Comparison of ENCODE assay signal across 23 cellular contexts in genomic region chr10:31055573-31056251, GRCh38. TPM values are rescaled to one million over a fixed set of nuclear protein-coding genes. Genes with fewer than 3 reads are reported as not detected.
DNase-seq lines count a peak whose midpoint lies in the region; FAIRE-seq and TF ChIP-seq lines count a peak whose summit lies in the region.
"Had no signal": no experiment of that assay in that cellular context is flagged by ENCODE, and none has a peak within 500 bp of the region (broad histone marks: within the 10 kb centered on the region; RNA-seq: fewer than 3 reads in every experiment).

No MANE protein-coding gene starts in this region.

- H3K4me2 ChIP-seq in neuronal stem cell (ENCODE audit: insufficient read depth, low read length, poor library complexity, severe bottlenecking) = no peak overlapping the region
- H3K4me2 ChIP-seq: A549; BLaER1 treated with 17β-estradiol and CSF1 and Interleukin-3, amounts not matched to agents 10 nM and 100 nM had no signal

- POLR2A ChIA-PET in activated CD4-positive, alpha-beta T cell treated with anti-CD3 and anti-CD28 coated beads, Interleukin-2, amount 10 ng/mL, durations not matched to agents 7 days and 5 days (lab: Charles Lee) = interaction anchor here (0.7 kb wide), 1 partner anchor 126 kb away, joined by 10 read pairs; no protein-coding TSS in a partner anchor

- H3K4me3 ChIP-seq in neuronal stem cell (ENCODE audit: low read length in 2 of 2) = no peak overlapping the region
- no peak overlapping the region for H3K4me3 ChIP-seq in kidney (ENCODE audit: low read length in 2 of 2)
- H3K4me3 ChIP-seq: A549; BLaER1 treated with 17β-estradiol and CSF1 and Interleukin-3, amounts not matched to agents 10 nM and 100 nM had no signal

- H2AK5ac ChIP-seq in neuronal stem cell (ENCODE audit: low read depth, low read length) = no peak overlapping the region

- H3K27ac Mint-ChIP-seq in activated CD4-positive, alpha-beta T cell treated with anti-CD3 and anti-CD28 coated beads, Interleukin-2, amount 10 ng/mL, durations not matched to agents 24 days and 14 days = no peak overlapping the region
- H3K27ac Mint-ChIP-seq in activated CD4-positive, alpha-beta T cell treated with anti-CD3 and anti-CD28 coated beads, Interleukin-2, amount 10 ng/mL, durations not matched to agents 7 days and 5 days = no peak overlapping the region
- peak overlapping the region; percentile 58 for H3K27ac Mint-ChIP-seq in neural crest cell (ENCODE audit: unreplicated experiment)
- H3K27ac Mint-ChIP-seq in glutamatergic neuron (ENCODE audit: unreplicated experiment) = no peak overlapping the region
- H3K27ac Mint-ChIP-seq: B cell; CD4-positive, alpha-beta T cell; CD8-positive, alpha-beta T cell had no signal

- no peaks in the 10 kb centered on the region for H3K27me3 Mint-ChIP-seq in activated CD4-positive, alpha-beta T cell treated with anti-CD3 and anti-CD28 coated beads, Interleukin-2, amount 10 ng/mL, durations not matched to agents 24 days and 14 days
- H3K27me3 Mint-ChIP-seq in activated CD4-positive, alpha-beta T cell treated with anti-CD3 and anti-CD28 coated beads, Interleukin-2, amount 10 ng/mL, durations not matched to agents 7 days and 5 days = no peaks in the 10 kb centered on the region
- no peaks in the 10 kb centered on the region for H3K27me3 Mint-ChIP-seq in neural crest cell (ENCODE audit: low read depth)
- H3K27me3 Mint-ChIP-seq in glutamatergic neuron (ENCODE audit: unreplicated experiment) = peaks cover 4% of the 10 kb centered on the region
- H3K27me3 Mint-ChIP-seq: CD4-positive, alpha-beta T cell had no signal

- CTCF ChIA-PET in activated CD4-positive, alpha-beta T cell treated with anti-CD3 and anti-CD28 coated beads, Interleukin-2, amount 10 ng/mL, durations not matched to agents 7 days and 5 days (lab: Charles Lee) = interaction anchor here (1.8 kb wide), 1 partner anchor 21 kb away, joined by 5 read pairs; no protein-coding TSS in a partner anchor

- H2BK120ac ChIP-seq in neuronal stem cell (ENCODE audit: low read depth, low read length) = no peak overlapping the region

- H3K79me1 ChIP-seq in neuronal stem cell (ENCODE audit: low read depth, low read length) = no peaks in the 10 kb centered on the region

- H3K14ac ChIP-seq in neuronal stem cell (ENCODE audit: low read length) = peak overlapping the region; percentile 21

- H3K4ac ChIP-seq in neuronal stem cell (ENCODE audit: low read length) = no peak overlapping the region

- intact Hi-C loops in activated CD4-positive, alpha-beta T cell treated with anti-CD3 and anti-CD28 coated beads, Interleukin-2, amount 10 ng/mL, durations not matched to agents 24 days and 14 days (cut with micrococcal nuclease) = no loop called here
- intact Hi-C loops in kidney (cut with DNase I) = no loop called here

- H4K91ac ChIP-seq in neuronal stem cell (ENCODE audit: low read depth, low read length, poor library complexity) = peak overlapping the region; percentile 72

- H3K36me3 Mint-ChIP-seq in activated CD4-positive, alpha-beta T cell treated with anti-CD3 and anti-CD28 coated beads, Interleukin-2, amount 10 ng/mL, durations not matched to agents 24 days and 14 days (ENCODE audit: low read depth) = no peaks in the 10 kb centered on the region
- no peaks in the 10 kb centered on the region for H3K36me3 Mint-ChIP-seq in activated CD4-positive, alpha-beta T cell treated with anti-CD3 and anti-CD28 coated beads, Interleukin-2, amount 10 ng/mL, durations not matched to agents 7 days and 5 days (ENCODE audit: low read depth)
- peaks cover 2% of the 10 kb centered on the region for H3K36me3 Mint-ChIP-seq in neural crest cell (ENCODE audit: low read depth)
- H3K36me3 Mint-ChIP-seq in glutamatergic neuron (ENCODE audit: unreplicated experiment) = peaks cover 4% of the 10 kb centered on the region
- H3K36me3 Mint-ChIP-seq: CD8-positive, alpha-beta T cell had no signal

- FAIRE-seq in kidney (lab: Jason Lieb, UNC) = no peak
- FAIRE-seq: A549, D721Med, G401.6, GM12891, GM19239 had no signal

- peak; percentile 51 for DNase-seq in activated CD4-positive, alpha-beta T cell treated with anti-CD3 and anti-CD28 coated beads, Interleukin-2, amount 10 ng/mL, durations not matched to agents 24 days and 14 days
- no peak for DNase-seq in activated CD4-positive, alpha-beta T cell treated with anti-CD3 and anti-CD28 coated beads, Interleukin-2, amount 10 ng/mL, durations not matched to agents 7 days and 5 days
- DNase-seq in neural crest cell (ENCODE audit: low read depth, low spot score) (no peak), neuronal stem cell (ENCODE audit: low spot score) (no peak), NCI-H2196 treated with DMSO at 0.1 percent for 48 hours (lab: John Stamatoyannopoulos, UW; ENCODE audit: unreplicated experiment) (no peak), kidney (no peak), glutamatergic neuron (no peak)
- DNase-seq: AML-193; Caco-2; Calu3; CD4-positive, alpha-beta T cell; CD8-positive, alpha-beta T cell; DMS79 treated with DMSO at 0.1 percent for 48 hours; GF-D8 had no signal

- H2BK5ac ChIP-seq in neuronal stem cell (ENCODE audit: low read length) = no peak overlapping the region

- H3K4me1 ChIP-seq in neuronal stem cell (ENCODE audit: control insufficient read depth in 2 of 2, insufficient read depth in 1 of 2, low read depth in 1 of 2, low read length in 2 of 2) (no peaks in the 10 kb centered on the region), kidney (ENCODE audit: control insufficient read depth in 1 of 2, insufficient read depth in 1 of 2, low read depth in 1 of 2, low read length in 2 of 2) (no peaks in the 10 kb centered on the region)
- H3K4me1 ChIP-seq: BLaER1 treated with 17β-estradiol and CSF1 and Interleukin-3, amounts not matched to agents 10 nM and 100 nM; Caco-2 had no signal

- no peaks in the 10 kb centered on the region for H3K9me3 Mint-ChIP-seq in activated CD4-positive, alpha-beta T cell treated with anti-CD3 and anti-CD28 coated beads, Interleukin-2, amount 10 ng/mL, durations not matched to agents 24 days and 14 days
- peaks cover 2% of the 10 kb centered on the region for H3K9me3 Mint-ChIP-seq in activated CD4-positive, alpha-beta T cell treated with anti-CD3 and anti-CD28 coated beads, Interleukin-2, amount 10 ng/mL, durations not matched to agents 7 days and 5 days
- H3K9me3 Mint-ChIP-seq in neural crest cell = peaks cover 3% of the 10 kb centered on the region
- peaks cover 2% of the 10 kb centered on the region for H3K9me3 Mint-ChIP-seq in glutamatergic neuron (ENCODE audit: unreplicated experiment)
- H3K9me3 Mint-ChIP-seq: CD4-positive, alpha-beta T cell had no signal

- no CpG with 5 or more reads among the region's 27 CpGs for WGBS in neuronal stem cell (ENCODE audit: extremely low coverage in 2 of 2, insufficient read length in 2 of 2, insufficient replicate concordance in 1 of 2), 2 donors

- H4K8ac ChIP-seq in neuronal stem cell (ENCODE audit: low read depth, low read length) = no peak overlapping the region

- no peak overlapping the region for H2AFZ ChIP-seq in neuronal stem cell (ENCODE audit: low read length)

- no peaks in the 10 kb centered on the region for H3K27me3 ChIP-seq in neuronal stem cell (ENCODE audit: control insufficient read depth in 3 of 3, insufficient read depth in 3 of 3, low read depth in 1 of 3, low read length in 3 of 3)
- H3K27me3 ChIP-seq: BLaER1 treated with 17β-estradiol and CSF1 and Interleukin-3, amounts not matched to agents 10 nM and 100 nM had no signal

- peak overlapping the region; percentile 22 for H2BK12ac ChIP-seq in neuronal stem cell (ENCODE audit: low read length)

- no peak overlapping the region for H3K27ac ChIP-seq in neuronal stem cell (replicated peaks; ENCODE audit: low read length)
- H3K27ac ChIP-seq in kidney (ENCODE audit: low read depth in 2 of 2, low read length in 2 of 2) = no peak overlapping the region
- H3K27ac ChIP-seq: 22Rv1; A549; BLaER1 treated with 17β-estradiol and CSF1 and Interleukin-3, amounts not matched to agents 10 nM and 100 nM; C4-2B had no signal

- no peak overlapping the region for H3K18ac ChIP-seq in neuronal stem cell (ENCODE audit: low read length)

- no peak overlapping the region for H3K4me3 Mint-ChIP-seq in activated CD4-positive, alpha-beta T cell treated with anti-CD3 and anti-CD28 coated beads, Interleukin-2, amount 10 ng/mL, durations not matched to agents 24 days and 14 days
- H3K4me3 Mint-ChIP-seq in activated CD4-positive, alpha-beta T cell treated with anti-CD3 and anti-CD28 coated beads, Interleukin-2, amount 10 ng/mL, durations not matched to agents 7 days and 5 days = no peak overlapping the region
- no peak overlapping the region for H3K4me3 Mint-ChIP-seq in neural crest cell
- no peak overlapping the region for H3K4me3 Mint-ChIP-seq in glutamatergic neuron (ENCODE audit: unreplicated experiment)
- H3K4me3 Mint-ChIP-seq: B cell; CD4-positive, alpha-beta T cell; CD8-positive, alpha-beta T cell had no signal

- no peaks in the 10 kb centered on the region for H3K4me1 Mint-ChIP-seq in activated CD4-positive, alpha-beta T cell treated with anti-CD3 and anti-CD28 coated beads, Interleukin-2, amount 10 ng/mL, durations not matched to agents 24 days and 14 days
- H3K4me1 Mint-ChIP-seq in activated CD4-positive, alpha-beta T cell treated with anti-CD3 and anti-CD28 coated beads, Interleukin-2, amount 10 ng/mL, durations not matched to agents 7 days and 5 days = no peaks in the 10 kb centered on the region
- H3K4me1 Mint-ChIP-seq in neural crest cell (no peaks in the 10 kb centered on the region), glutamatergic neuron (ENCODE audit: low read depth, unreplicated experiment) (no peaks in the 10 kb centered on the region)
- H3K4me1 Mint-ChIP-seq: B cell had no signal

- no peak overlapping the region for H2BK15ac ChIP-seq in neuronal stem cell (ENCODE audit: low read length)

- no peak overlapping the region for H3K23ac ChIP-seq in neuronal stem cell (ENCODE audit: low read depth, low read length, poor library complexity)

- H3K9ac ChIP-seq in neuronal stem cell (ENCODE audit: low read depth, low read length, poor library complexity) = no peak overlapping the region
- H3K9ac ChIP-seq in kidney (ENCODE audit: low read length in 2 of 2) = no peak overlapping the region
- H3K9ac ChIP-seq: BLaER1 treated with 17β-estradiol and CSF1 and Interleukin-3, amounts not matched to agents 10 nM and 100 nM had no signal

- H3K36me3 ChIP-seq in neuronal stem cell (replicated peaks in 1 of 2; ENCODE audit: control insufficient read depth in 2 of 2, insufficient read depth in 2 of 2, low read length in 2 of 2) (no peaks in the 10 kb centered on the region), kidney (ENCODE audit: control insufficient read depth in 1 of 2, insufficient read depth in 2 of 2, low read length in 2 of 2) (no peaks in the 10 kb centered on the region)
- H3K36me3 ChIP-seq: BLaER1 treated with 17β-estradiol and CSF1 and Interleukin-3, amounts not matched to agents 10 nM and 100 nM had no signal

- TF ChIP-seq CTCF in neural crest cell (conservative IDR thresholded peaks at IDR 0.05) (no peak), kidney (IDR thresholded peaks at IDR 0.05; ENCODE audit: borderline replicate concordance, extremely low read depth, insufficient read depth) (no peak), glutamatergic neuron (IDR thresholded peaks at IDR 0.05; ENCODE audit: partially characterized antibody, unreplicated experiment) (no peak)

- H3K9me3 ChIP-seq in neuronal stem cell (replicated peaks in 1 of 2; ENCODE audit: control insufficient read depth in 2 of 2, insufficient read depth in 1 of 2, low read depth in 1 of 2, low read length in 2 of 2) = peaks cover 5 to 8% of the 10 kb centered on the region in 2 donors
- H3K9me3 ChIP-seq in kidney (ENCODE audit: control insufficient read depth in 1 of 2, low read length in 2 of 2) = peaks cover 0 to 4% of the 10 kb centered on the region in 2 donors
- H3K9me3 ChIP-seq: A549 had no signal

RNA-seq across cellular contexts. Expression of gene ZNF438, which starts 24.0 kb away (rescaled TPM):
- 2.4 and 3.2 TPM in 2 replicates for total RNA-seq in activated CD4-positive, alpha-beta T cell treated with anti-CD3 and anti-CD28 coated beads, Interleukin-2, amount 10 ng/mL, durations not matched to agents 24 days and 14 days
- total RNA-seq in activated CD4-positive, alpha-beta T cell treated with anti-CD3 and anti-CD28 coated beads, Interleukin-2, amount 10 ng/mL, durations not matched to agents 7 days and 5 days = 1 to 10 TPM; 3.1 to 3.8 TPM
- total RNA-seq in neural crest cell (3.5 and 4.0 TPM in 2 replicates), kidney (9.9 TPM), glutamatergic neuron (ENCODE audit: unreplicated experiment) (3.5 TPM)
- 5.4 TPM for polyA plus RNA-seq in neuronal stem cell (2013, experiment 1 of 2)
- 5.6 TPM for polyA plus RNA-seq in neuronal stem cell (2013, experiment 2 of 2)
- polyA plus RNA-seq in kidney (ENCODE audit: insufficient read depth, low read depth, low replicate concordance) = 5.9 TPM
